In genomic region chr1:228308628-228309547, GRCh38 we compare ENCODE assay signal across 16 cellular contexts.
DNase-seq lines count a peak whose midpoint lies in the region; ATAC-seq and TF ChIP-seq lines count a peak whose summit lies in the region.
"Had no signal": no experiment of that assay in that cellular context is flagged by ENCODE, and none has a peak within 500 bp of the region (broad histone marks: within the 10 kb centered on the region; RNA-seq: fewer than 3 reads in every experiment).

No MANE protein-coding gene starts in this region.

- H3K9me3 ChIP-seq in HCT116 (ENCODE audit: control insufficient read depth in 1 of 2, insufficient read depth in 1 of 2, low read depth in 1 of 2, low read length in 2 of 2) (no peaks in the 10 kb centered on the region), SU-DHL-6 (ENCODE audit: insufficient read depth, low read length) (peaks cover 8% of the 10 kb centered on the region; the same call in 1 of the 2 replicates)

- H3K27ac Mint-ChIP-seq in stimulated activated memory B cell treated with anti-CD40 and anti-IgM and Interleukin-4, amounts not matched to agents 10 μg/mL and 1 μg/mL and 100 μg/mL, for 72 hours = no peak overlapping the region
- H3K27ac Mint-ChIP-seq: T-helper 17 cell had no signal

- H3K9me3 Mint-ChIP-seq in stimulated activated memory B cell treated with anti-CD40 and anti-IgM and Interleukin-4, amounts not matched to agents 10 μg/mL and 1 μg/mL and 100 μg/mL, for 72 hours = peaks cover 5% of the 10 kb centered on the region

- H3K9ac ChIP-seq in HCT116 (ENCODE audit: low read length) (no peak overlapping the region), SU-DHL-6 (ENCODE audit: low read length) (no peak overlapping the region)

- no peak for TF ChIP-seq POLR2A in HCT116 (IDR thresholded peaks at IDR 0.05; ENCODE audit: borderline replicate concordance, extremely low read depth, insufficient read depth, insufficient read length)

- no peaks in the 10 kb centered on the region for H3K36me3 ChIP-seq in HCT116 (ENCODE audit: control insufficient read depth in 1 of 2, insufficient read depth in 2 of 2, low read length in 2 of 2)
- H3K36me3 ChIP-seq in SU-DHL-6 (ENCODE audit: low read length) = no peaks in the 10 kb centered on the region
- H3K36me3 ChIP-seq: ovary had no signal

- CTCF ChIA-PET in HCT116 (lab: Charles Lee) = no interaction called here

- H3K79me2 ChIP-seq in HCT116 (ENCODE audit: insufficient read depth, low read length) = no peaks in the 10 kb centered on the region
- H3K79me2 ChIP-seq in SU-DHL-6 (ENCODE audit: insufficient read depth, low read length) = no peaks in the 10 kb centered on the region

- no peaks in the 10 kb centered on the region for H3K9me2 ChIP-seq in HCT116 (ENCODE audit: insufficient read depth)
- H3K9me2 ChIP-seq in SU-DHL-6 (replicated peaks; ENCODE audit: insufficient read depth, low read length) = no peaks in the 10 kb centered on the region

- H3K36me3 Mint-ChIP-seq in stimulated activated memory B cell treated with anti-CD40 and anti-IgM and Interleukin-4, amounts not matched to agents 10 μg/mL and 1 μg/mL and 100 μg/mL, for 72 hours = peaks cover 10% of the 10 kb centered on the region

- H3K27me3 ChIP-seq in HCT116 (ENCODE audit: insufficient read depth, low read length) = no peaks in the 10 kb centered on the region
- no peaks in the 10 kb centered on the region for H3K27me3 ChIP-seq in SU-DHL-6 (ENCODE audit: low read length)
- H3K27me3 ChIP-seq: heart left ventricle, ovary had no signal

- POLR2A ChIA-PET in HCT116 (lab: Charles Lee) = no interaction called here

- no TSS peak for BruUV-seq in HCT116 (replicated peaks; lab: Mats Ljungman, UMichigan)

- no peak overlapping the region for H3K4me3 ChIP-seq in HCT116 (replicated peaks in 1 of 2; ENCODE audit: low read depth in 1 of 2, low read length in 2 of 2)
- H3K4me3 ChIP-seq in SU-DHL-6 (ENCODE audit: insufficient read depth, low read length, poor library complexity, severe bottlenecking) = no peak overlapping the region
- H3K4me3 ChIP-seq: heart left ventricle, ovary had no signal

- H3K4me2 ChIP-seq in HCT116 (ENCODE audit: low read length) = no peak overlapping the region
- no peak overlapping the region for H3K4me2 ChIP-seq in SU-DHL-6 (ENCODE audit: low read depth, low read length, poor library complexity, severe bottlenecking)

- H3K27me3 Mint-ChIP-seq in stimulated activated memory B cell treated with anti-CD40 and anti-IgM and Interleukin-4, amounts not matched to agents 10 μg/mL and 1 μg/mL and 100 μg/mL, for 72 hours = no peaks in the 10 kb centered on the region
- H3K27me3 Mint-ChIP-seq: T-helper 17 cell had no signal

- no peak for TF ChIP-seq RAD21 in HCT116 (IDR thresholded peaks at IDR 0.05; ENCODE audit: low read depth)

- intact Hi-C loops in HCT116 (cut with micrococcal nuclease) = no loop called here

- no peaks in the 10 kb centered on the region for H3K4me1 ChIP-seq in HCT116 (ENCODE audit: control insufficient read depth in 1 of 2, insufficient read depth in 2 of 2, low read length in 2 of 2)

- H3F3A ChIP-seq in SU-DHL-6 (ENCODE audit: insufficient read depth) = no peaks in the 10 kb centered on the region

- DNase-seq in NCI-H82 (lab: John Stamatoyannopoulos, UW) = peak; percentile 19
- no peak for DNase-seq in NCI-H82 treated with DMSO at 0.1 percent for 48 hours (lab: John Stamatoyannopoulos, UW; ENCODE audit: unreplicated experiment)
- DNase-seq in HCT116 (ENCODE audit: low read depth, low spot score) = no peak
- DNase-seq in mesenteric fat pad (ENCODE audit: low spot score) = peak; percentile 73
- no peak for DNase-seq in activated CD8-positive, alpha-beta memory T cell treated with anti-CD3 and anti-CD28 coated beads for 24 hours
- DNase-seq: activated CD4-positive, alpha-beta T cell treated with anti-CD3 and anti-CD28 coated beads, Interleukin-2, amount 50 U/mL, for 4 hours; activated gamma-delta T cell; central memory CD4-positive, alpha-beta T cell; NCI-H2029 treated with DMSO at 0.1 percent for 48 hours; trophoblast cell had no signal

- H2AFZ ChIP-seq in HCT116 (ENCODE audit: low read depth, low read length, poor library complexity, severe bottlenecking) = no peak overlapping the region
- H2AFZ ChIP-seq in SU-DHL-6 (ENCODE audit: low read depth, low read length, severe bottlenecking) = no peak overlapping the region

- TF ChIP-seq CTCF in HCT116 (IDR thresholded peaks at IDR 0.05 in 2 of 3, conservative IDR thresholded peaks at IDR 0.05 in 1 of 3; ENCODE audit: borderline replicate concordance in 1 of 3, insufficient read depth in 1 of 3, low read depth in 2 of 3, low read length in 2 of 3) = peak in 2 of 3 experiments; percentile 51 to 52; a peak in 5 of 6 replicates
- TF ChIP-seq CTCF in SU-DHL-6 (IDR thresholded peaks at IDR 0.05; ENCODE audit: insufficient read depth, low read length, poor library complexity, severe bottlenecking) = peak; percentile 16

- peak; percentile 89 for ATAC-seq in HCT116
- ATAC-seq in HG02588 (IDR thresholded peaks at IDR 0.05; ENCODE audit: unreplicated experiment) = no peak
- ATAC-seq in stimulated activated memory B cell treated with anti-CD40 and anti-IgM and Interleukin-4, amounts not matched to agents 10 μg/mL and 1 μg/mL and 100 μg/mL, for 72 hours = no peak
- ATAC-seq: heart left ventricle, T-helper 17 cell had no signal

- H4K20me1 ChIP-seq in HCT116 (ENCODE audit: insufficient read depth) = no peaks in the 10 kb centered on the region
- H4K20me1 ChIP-seq in SU-DHL-6 (ENCODE audit: low read depth, low read length) = no peaks in the 10 kb centered on the region

- no peak overlapping the region for H3K4me3 Mint-ChIP-seq in stimulated activated memory B cell treated with anti-CD40 and anti-IgM and Interleukin-4, amounts not matched to agents 10 μg/mL and 1 μg/mL and 100 μg/mL, for 72 hours
- H3K4me3 Mint-ChIP-seq: T-helper 17 cell had no signal

- RAD21 ChIA-PET in HCT116 (lab: Charles Lee; ENCODE audit: low non-redundant PET in 1 of 2, low total read pairs in 2 of 2, uncharacterized antibody in 2 of 2, unreplicated experiment in 2 of 2) = no interaction called here

- H3K27ac ChIP-seq in HCT116 (ENCODE audit: low read depth, low read length) = no peak overlapping the region
- no peak overlapping the region for H3K27ac ChIP-seq in SU-DHL-6 (ENCODE audit: low read depth, low read length)
- H3K27ac ChIP-seq: heart left ventricle, ovary had no signal

- no peaks in the 10 kb centered on the region for H3K4me1 Mint-ChIP-seq in stimulated activated memory B cell treated with anti-CD40 and anti-IgM and Interleukin-4, amounts not matched to agents 10 μg/mL and 1 μg/mL and 100 μg/mL, for 72 hours
- H3K4me1 Mint-ChIP-seq: T-helper 17 cell had no signal

TF ChIP-seq in HCT116, 20 proteins besides CTCF, POLR2A, EP300 and RAD21 (continues in another document):
- TF ChIP-seq ATF3 (IDR thresholded peaks at IDR 0.05) (no peak), SP1 (IDR thresholded peaks at IDR 0.05; ENCODE audit: low read depth) (no peak), CBX3 (IDR thresholded peaks at IDR 0.05; ENCODE audit: low read depth) (no peak), ELF1 (IDR thresholded peaks at IDR 0.05; ENCODE audit: borderline replicate concordance, low read depth) (no peak), ZNF274 (IDR thresholded peaks at IDR 0.05; ENCODE audit: low read depth, low read length) (no peak), JUND (IDR thresholded peaks at IDR 0.05) (no peak), ZBTB33 (IDR thresholded peaks at IDR 0.05; ENCODE audit: extremely low read depth, insufficient replicate concordance, low read length) (no peak), SRF (IDR thresholded peaks at IDR 0.05; ENCODE audit: low read depth) (no peak), EGR1 (IDR thresholded peaks at IDR 0.05; ENCODE audit: low read depth) (no peak), SIN3A (IDR thresholded peaks at IDR 0.05; ENCODE audit: low read depth) (no peak), EZH2 (IDR thresholded peaks at IDR 0.05) (no peak), FOSL1 (IDR thresholded peaks at IDR 0.05; ENCODE audit: low read depth) (no peak), YY1 (IDR thresholded peaks at IDR 0.05; ENCODE audit: extremely low read depth, insufficient replicate concordance, low read depth, low read length) (no peak), ZFX (IDR thresholded peaks at IDR 0.05) (no peak), MAX (IDR thresholded peaks at IDR 0.05) (no peak), EZH2phosphoT487 (IDR thresholded peaks at IDR 0.05; ENCODE audit: borderline replicate concordance) (no peak)

Comparison
In these comparisons a context has a peak if more than half of its experiments do, and no peak if none do; other contexts are left out.
1. DNase-seq: peak in NCI-H82 (single experiment) and mesenteric fat pad (single experiment); none in NCI-H82 treated with DMSO at 0.1 percent for 48 hours (single experiment), HCT116 (single experiment) and activated CD8-positive, alpha-beta memory T cell treated with anti-CD3 and anti-CD28 coated beads for 24 hours (single experiment).